ENCODE assay signal across 12 cellular contexts in genomic region chr10:66928000-66928770, GRCh38. TPM values are rescaled to one million over a fixed set of nuclear protein-coding genes. Genes with fewer than 3 reads are reported as not detected.
DNase-seq lines count a peak whose midpoint lies in the region; ATAC-seq, FAIRE-seq and TF ChIP-seq lines count a peak whose summit lies in the region.
"Had no signal": no experiment of that assay in that cellular context is flagged by ENCODE, and none has a peak within 500 bp of the region (broad histone marks: within the 10 kb centered on the region; RNA-seq: fewer than 3 reads in every experiment).

No MANE protein-coding gene starts in this region.

- H3K4me3 ChIP-seq in neuronal stem cell (ENCODE audit: low read length in 2 of 2), result peak overlapping the region; percentile 23 to 29
- no peak overlapping the region for H3K4me3 ChIP-seq in lower lobe of right lung

- H4K8ac ChIP-seq in neuronal stem cell (ENCODE audit: low read depth, low read length), result peak overlapping the region; percentile 20

- H2AFZ ChIP-seq in neuronal stem cell (ENCODE audit: low read length), result peak overlapping the region; percentile 74

- H3K27ac ChIP-seq in neuronal stem cell (replicated peaks; ENCODE audit: low read length) (no peak overlapping the region), lower lobe of right lung (no peak overlapping the region)

- intact Hi-C loops in lower lobe of right lung (cut with DNase I), result no loop called here

- H3K27me3 ChIP-seq in neuronal stem cell (ENCODE audit: control insufficient read depth in 3 of 3, insufficient read depth in 3 of 3, low read depth in 1 of 3, low read length in 3 of 3) (peaks cover 0 to 9% (median 0%) of the 10 kb centered on the region in 3 experiments), lower lobe of right lung (ENCODE audit: low read depth) (peaks cover 36% of the 10 kb centered on the region)

- ATAC-seq in lower lobe of right lung, result no peak

- H4K91ac ChIP-seq in neuronal stem cell (ENCODE audit: low read depth, low read length, poor library complexity), result no peak overlapping the region

- H3K14ac ChIP-seq in neuronal stem cell (ENCODE audit: low read length), result no peak overlapping the region

- H3K79me1 ChIP-seq in neuronal stem cell (ENCODE audit: low read depth, low read length), result no peaks in the 10 kb centered on the region

- no peak for FAIRE-seq in GM12891 (lab: Jason Lieb, UNC)

- H3K4me1 ChIP-seq in neuronal stem cell (ENCODE audit: control insufficient read depth in 2 of 2, insufficient read depth in 1 of 2, low read depth in 1 of 2, low read length in 2 of 2) (peaks cover 5 to 20% of the 10 kb centered on the region in 2 donors), lower lobe of right lung (no peaks in the 10 kb centered on the region)

- no peak for TF ChIP-seq POLR2A in GM12891 (IDR thresholded peaks at IDR 0.05; ENCODE audit: low read depth, low read length)

- no peak for TF ChIP-seq CTCF in lower lobe of right lung (IDR thresholded peaks at IDR 0.05)

- no peak overlapping the region for H2BK5ac ChIP-seq in neuronal stem cell (ENCODE audit: low read length)

- no peak overlapping the region for H2BK12ac ChIP-seq in neuronal stem cell (ENCODE audit: low read length)

- DNase-seq in D341Med (ENCODE audit: low spot score) (peak; percentile 5), SK-N-DZ (ENCODE audit: low spot score) (peak; percentile 26), glomerular visceral epithelial cell (ENCODE audit: extremely low spot score) (peak; percentile 2), neuronal stem cell (ENCODE audit: low spot score) (no peak), GM19240 (ENCODE audit: insufficient read length, low spot score) (no peak), GM12891 (ENCODE audit: insufficient read length, low spot score) (no peak), lower lobe of right lung (no peak), kidney glomerular epithelial cell (lab: John Stamatoyannopoulos, UW) (no peak)
- DNase-seq: activated CD4-positive, alpha-beta memory T cell treated with anti-CD3 and anti-CD28 coated beads for 36 hours; COR-L47 had no signal

- H3K18ac ChIP-seq in neuronal stem cell (ENCODE audit: low read length), result peak overlapping the region; percentile 77

- no peak overlapping the region for H2BK120ac ChIP-seq in neuronal stem cell (ENCODE audit: low read depth, low read length)

- H3K9me3 ChIP-seq in neuronal stem cell (replicated peaks in 1 of 2; ENCODE audit: control insufficient read depth in 2 of 2, insufficient read depth in 1 of 2, low read depth in 1 of 2, low read length in 2 of 2) (peaks cover 0 to 10% of the 10 kb centered on the region in 2 donors), lower lobe of right lung (no peaks in the 10 kb centered on the region)

- peak overlapping the region; percentile 60 for H3K4me2 ChIP-seq in neuronal stem cell (ENCODE audit: insufficient read depth, low read length, poor library complexity, severe bottlenecking)

- H3K36me3 ChIP-seq in neuronal stem cell (replicated peaks in 1 of 2; ENCODE audit: control insufficient read depth in 2 of 2, insufficient read depth in 2 of 2, low read length in 2 of 2) (no peaks in the 10 kb centered on the region), lower lobe of right lung (no peaks in the 10 kb centered on the region)

- no peak overlapping the region for H2AK5ac ChIP-seq in neuronal stem cell (ENCODE audit: low read depth, low read length)

- WGBS in neuronal stem cell (ENCODE audit: extremely low coverage in 2 of 2, insufficient read length in 2 of 2, insufficient replicate concordance in 1 of 2), 2 donors, result no CpG with 5 or more reads among the region's 29 CpGs

- H2BK15ac ChIP-seq in neuronal stem cell (ENCODE audit: low read length), result peak overlapping the region; percentile 77

- no peak overlapping the region for H3K4ac ChIP-seq in neuronal stem cell (ENCODE audit: low read length)

- peak overlapping the region; percentile 37 for H3K23ac ChIP-seq in neuronal stem cell (ENCODE audit: low read depth, low read length, poor library complexity)

- peak overlapping the region; percentile 12 for H3K9ac ChIP-seq in neuronal stem cell (ENCODE audit: low read depth, low read length, poor library complexity)

TF ChIP-seq in GM12891, 5 proteins besides CTCF, POLR2A, EP300 and RAD21:
- TF ChIP-seq POLR2AphosphoS5 (IDR thresholded peaks at IDR 0.05; ENCODE audit: low read depth, low read length), result no peak
- no peak for TF ChIP-seq POU2F2 (IDR thresholded peaks at IDR 0.05; ENCODE audit: low read depth, low read length)
- TF ChIP-seq SPI1 (IDR thresholded peaks at IDR 0.05; ENCODE audit: low read depth, low read length), result no peak
- TF ChIP-seq PAX5 (IDR thresholded peaks at IDR 0.05; ENCODE audit: insufficient read depth, low read length, severe bottlenecking), result no peak
- TF ChIP-seq TAF1 (IDR thresholded peaks at IDR 0.05; ENCODE audit: low read depth, low read length), result no peak

RNA-seq across cellular contexts. Expression of gene LRRTM3, which starts 2.3 kb away (rescaled TPM):
- not detected in 2 replicates for polyA plus RNA-seq in SK-N-DZ (2014; cell fraction: cytosol; rRNA removed)
- polyA plus RNA-seq in SK-N-DZ (2014; cell fraction: nucleus; rRNA removed), result not detected in 2 replicates
- polyA plus RNA-seq in neuronal stem cell (2013, experiment 1 of 2), result 0.04 TPM
- 0.03 TPM for polyA plus RNA-seq in neuronal stem cell (2013, experiment 2 of 2)
- not detected for polyA plus RNA-seq in GM12891 (2012; ENCODE audit: low read depth, missing spikeins)
- not detected for total RNA-seq in lower lobe of right lung
- total RNA-seq: activated CD4-positive, alpha-beta memory T cell treated with anti-CD3 and anti-CD28 coated beads for 36 hours; lung microvascular endothelial cell; RPMI7951 had no signal

Comparison
In these comparisons a context has a peak if more than half of its experiments do, and no peak if none do; other contexts are left out.
1. DNase-seq: peak in D341Med (single experiment), SK-N-DZ (single experiment) and glomerular visceral epithelial cell (single experiment); none in neuronal stem cell (single experiment), GM19240 (single experiment), GM12891 (single experiment), lower lobe of right lung (single experiment) and kidney glomerular epithelial cell (single experiment).